ENCODE assay signal across 25 cellular contexts in the genomic region with DNA sequence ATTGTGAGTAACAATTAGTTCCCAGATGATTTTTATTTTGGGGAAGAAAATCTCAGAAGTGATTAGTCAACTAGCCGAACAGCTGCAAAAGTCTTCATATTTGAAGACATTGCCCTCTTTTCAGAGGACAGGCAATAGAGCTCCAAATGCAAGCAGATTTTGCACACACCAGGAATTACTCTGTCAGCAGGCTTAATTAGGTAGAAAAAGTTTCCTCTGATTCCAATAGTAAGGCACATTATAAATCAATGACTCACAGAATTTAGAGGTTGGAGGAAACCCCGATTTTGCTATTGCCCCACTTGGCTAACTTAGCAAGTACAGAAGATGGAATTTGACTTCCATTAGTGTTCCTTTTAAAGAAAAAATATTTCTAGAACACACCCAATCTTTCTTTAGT. TPM values are rescaled to one million over a fixed set of nuclear protein-coding genes. Genes with fewer than 3 reads are reported as not detected.
DNase-seq lines count a peak whose midpoint lies in the region; ATAC-seq, FAIRE-seq and TF ChIP-seq lines count a peak whose summit lies in the region.
"Had no signal": no experiment of that assay in that cellular context is flagged by ENCODE, and none has a peak within 500 bp of the region (broad histone marks: within the 10 kb centered on the region; RNA-seq: fewer than 3 reads in every experiment).

No MANE protein-coding gene starts in this region.

- H3K9me2 ChIP-seq in GM23248 (ENCODE audit: insufficient read depth) = no peaks in the 10 kb centered on the region
- H3K9me2 ChIP-seq: SK-N-SH had no signal

- H3K9ac ChIP-seq in GM23248 (no peak overlapping the region), astrocyte (ENCODE audit: low read length) (no peak overlapping the region)
- H3K9ac ChIP-seq: BLaER1, SK-N-SH had no signal

- no peaks in the 10 kb centered on the region for H3K4me1 Mint-ChIP-seq in astrocyte (ENCODE audit: low read depth, unreplicated experiment)
- no peaks in the 10 kb centered on the region for H3K4me1 Mint-ChIP-seq in stimulated activated naive B cell treated with anti-CD40 and anti-IgM and Interleukin-4, amounts not matched to agents 10 μg/mL and 1 μg/mL and 100 μg/mL, for 72 hours
- H3K4me1 Mint-ChIP-seq: CD4-positive, CD25-positive, alpha-beta regulatory T cell; GM23338 had no signal

- DNase-seq in GM23248 (peak; percentile 64), astrocyte (ENCODE audit: low read depth) (peak; percentile 20), iris pigment epithelial cell (ENCODE audit: low read depth) (peak; percentile 59), mesenteric fat pad (ENCODE audit: low spot score) (no peak)
- no peak for DNase-seq in stimulated activated CD8-positive, alpha-beta memory T cell treated with anti-CD3 and anti-CD28 coated beads, Interleukin-4, amount 100 ng/mL, for 48 hours
- DNase-seq in stimulated activated naive B cell treated with anti-CD40 and anti-IgM and Interleukin-4, amounts not matched to agents 10 μg/mL and 1 μg/mL and 100 μg/mL, for 72 hours = no peak
- DNase-seq: ACHN; CD4-positive, CD25-positive, alpha-beta regulatory T cell; H9; HFFc6; IMR-90; KG1; MM.1S; NCI-H2029; NCI-H446; NCI-H524 treated with DMSO at 0.1 percent for 48 hours; NCI-H774; NK-92 treated with Interleukin-12 subunit alpha and Interleukin-12 subunit beta, amount 100 ng/mL, for 24 hours; PC-3; SK-N-SH had no signal

- no peak for TF ChIP-seq CTCF in astrocyte (IDR thresholded peaks at IDR 0.05; ENCODE audit: insufficient read depth, low read depth, low read length)

- peaks cover 9% of the 10 kb centered on the region for H3K27me3 Mint-ChIP-seq in astrocyte (ENCODE audit: low read depth, unreplicated experiment)
- peaks cover 2 to 8% of the 10 kb centered on the region in 2 donors for H3K27me3 Mint-ChIP-seq in stimulated activated naive B cell treated with anti-CD40 and anti-IgM and Interleukin-4, amounts not matched to agents 10 μg/mL and 1 μg/mL and 100 μg/mL, for 72 hours
- H3K27me3 Mint-ChIP-seq: CD4-positive, CD25-positive, alpha-beta regulatory T cell had no signal

- peaks cover 12% of the 10 kb centered on the region; the same call in 1 of the 2 replicates for H3F3A ChIP-seq in GM23248 (ENCODE audit: insufficient read depth)

- peaks cover 2% of the 10 kb centered on the region for H3K9me3 Mint-ChIP-seq in astrocyte (ENCODE audit: unreplicated experiment)
- H3K9me3 Mint-ChIP-seq in stimulated activated naive B cell treated with anti-CD40 and anti-IgM and Interleukin-4, amounts not matched to agents 10 μg/mL and 1 μg/mL and 100 μg/mL, for 72 hours = no peaks in the 10 kb centered on the region
- H3K9me3 Mint-ChIP-seq: CD4-positive, CD25-positive, alpha-beta regulatory T cell; GM23338; H9; HFFc6 had no signal

- no peak overlapping the region for H3K4me3 ChIP-seq in GM23248
- no peak overlapping the region for H3K4me3 ChIP-seq in astrocyte (ENCODE audit: insufficient read depth, low read depth, low read length)
- H3K4me3 ChIP-seq: BLaER1, GM23338 had no signal

- H3K27me3 ChIP-seq in GM23248 (replicated peaks; ENCODE audit: insufficient read depth) = no peaks in the 10 kb centered on the region
- H3K27me3 ChIP-seq in astrocyte (ENCODE audit: insufficient read depth, low read length) = no peaks in the 10 kb centered on the region
- H3K27me3 ChIP-seq: BLaER1 had no signal

- H4K20me1 ChIP-seq in GM23248 (ENCODE audit: insufficient read depth) (no peaks in the 10 kb centered on the region), astrocyte (ENCODE audit: insufficient read depth, low read length) (no peaks in the 10 kb centered on the region)
- H4K20me1 ChIP-seq: BLaER1 had no signal

- no peak for FAIRE-seq in astrocyte (lab: Jason Lieb, UNC)
- FAIRE-seq: D721Med, G401.6 had no signal

- ATAC-seq in GM21515 (IDR thresholded peaks at IDR 0.05; ENCODE audit: unreplicated experiment) = no peak
- no peak for ATAC-seq in stimulated activated naive B cell treated with anti-CD40 and anti-IgM and Interleukin-4, amounts not matched to agents 10 μg/mL and 1 μg/mL and 100 μg/mL, for 72 hours (replicated peaks)
- ATAC-seq: GM23338 had no signal

- H2AFZ ChIP-seq in GM23248 = peak overlapping the region; percentile 9; the same call in 1 of the 2 replicates
- no peak overlapping the region for H2AFZ ChIP-seq in astrocyte (ENCODE audit: low read depth, low read length)

- H3K9me3 ChIP-seq in GM23248 (ENCODE audit: low read depth) = no peaks in the 10 kb centered on the region
- H3K9me3 ChIP-seq in astrocyte (ENCODE audit: insufficient read depth, low read depth, low read length) = no peaks in the 10 kb centered on the region
- H3K9me3 ChIP-seq: BLaER1, SK-N-SH had no signal

- in situ Hi-C loops in GM23248 (cut with MboI) = no loop called here

- H3K4me3 Mint-ChIP-seq in astrocyte (ENCODE audit: unreplicated experiment) = no peak overlapping the region
- no peak overlapping the region for H3K4me3 Mint-ChIP-seq in stimulated activated naive B cell treated with anti-CD40 and anti-IgM and Interleukin-4, amounts not matched to agents 10 μg/mL and 1 μg/mL and 100 μg/mL, for 72 hours
- H3K4me3 Mint-ChIP-seq: CD4-positive, CD25-positive, alpha-beta regulatory T cell; GM23338; H9; HFFc6 had no signal

- H3K27ac Mint-ChIP-seq in astrocyte (ENCODE audit: unreplicated experiment) = no peak overlapping the region
- H3K27ac Mint-ChIP-seq in stimulated activated naive B cell treated with anti-CD40 and anti-IgM and Interleukin-4, amounts not matched to agents 10 μg/mL and 1 μg/mL and 100 μg/mL, for 72 hours = no peak overlapping the region
- H3K27ac Mint-ChIP-seq: CD4-positive, CD25-positive, alpha-beta regulatory T cell; GM23338; H9; HFFc6 had no signal

- H3K4me2 ChIP-seq in GM23248 (ENCODE audit: unreplicated experiment) (peak overlapping the region; percentile 36), astrocyte (ENCODE audit: low read length) (no peak overlapping the region)
- H3K4me2 ChIP-seq: BLaER1, GM23338, SK-N-SH had no signal

- H3K79me2 ChIP-seq in GM23248 (ENCODE audit: insufficient read depth) (no peaks in the 10 kb centered on the region), astrocyte (ENCODE audit: insufficient read depth, low read length) (no peaks in the 10 kb centered on the region)

- H3K27ac ChIP-seq in GM23248 (no peak overlapping the region), astrocyte (ENCODE audit: low read depth, low read length) (no peak overlapping the region)
- H3K27ac ChIP-seq: BLaER1 had no signal

- H3K4me1 ChIP-seq in GM23248 (ENCODE audit: insufficient read depth) (peaks cover 21% of the 10 kb centered on the region), astrocyte (ENCODE audit: insufficient read depth, low read length) (no peaks in the 10 kb centered on the region)
- H3K4me1 ChIP-seq: BLaER1 had no signal

- WGBS in GM23248 (ENCODE audit: low coverage in 1 of 2, low lambda C conversion rate in 2 of 2, missing lambda C conversion rate in 2 of 2), 2 experiments = 3 to 7% methylated on average over 2 of the region's 2 CpGs

- H3K36me3 Mint-ChIP-seq in astrocyte (ENCODE audit: low read depth, unreplicated experiment) = no peaks in the 10 kb centered on the region
- H3K36me3 Mint-ChIP-seq in stimulated activated naive B cell treated with anti-CD40 and anti-IgM and Interleukin-4, amounts not matched to agents 10 μg/mL and 1 μg/mL and 100 μg/mL, for 72 hours = no peaks in the 10 kb centered on the region
- H3K36me3 Mint-ChIP-seq: CD4-positive, CD25-positive, alpha-beta regulatory T cell had no signal

- H3K36me3 ChIP-seq in GM23248 (ENCODE audit: low read depth) = no peaks in the 10 kb centered on the region
- H3K36me3 ChIP-seq in astrocyte (ENCODE audit: insufficient read depth, low read length) = no peaks in the 10 kb centered on the region
- H3K36me3 ChIP-seq: BLaER1 had no signal

RNA-seq across cellular contexts. Expression of a gene that starts 30.7 kb away (rescaled TPM):
- 0.13 TPM in 1 of 2 replicates, not detected in the other for total RNA-seq in GM23248 (2014; rRNA removed; shearing (Covaris generic))
- 0.08 TPM in 1 of 2 replicates, not detected in the other for polyA plus RNA-seq in GM23248 (2016; fragmentation: Nextera tagmentation; extraction: Ambion mirVana)
- total RNA-seq in astrocyte (not detected in 2 replicates), mesenteric fat pad (not detected)
- total RNA-seq: CD4-positive, CD25-positive, alpha-beta regulatory T cell; HFFc6 had no signal
- polyA plus RNA-seq: CD4-positive, CD25-positive, alpha-beta regulatory T cell; IMR-90; SK-N-SH had no signal

Comparison
In these comparisons a context has a peak if more than half of its experiments do, and no peak if none do; other contexts are left out.
1. DNase-seq: peak in GM23248 (single experiment), astrocyte (single experiment) and iris pigment epithelial cell (single experiment); none in mesenteric fat pad (single experiment), stimulated activated CD8-positive, alpha-beta memory T cell treated with anti-CD3 and anti-CD28 coated beads, Interleukin-4, amount 100 ng/mL, for 48 hours (single experiment) and stimulated activated naive B cell treated with anti-CD40 and anti-IgM and Interleukin-4, amounts not matched to agents 10 μg/mL and 1 μg/mL and 100 μg/mL, for 72 hours (single experiment).